Comparison of ENCODE assay signal across 8 cellular contexts in the genomic region with DNA sequence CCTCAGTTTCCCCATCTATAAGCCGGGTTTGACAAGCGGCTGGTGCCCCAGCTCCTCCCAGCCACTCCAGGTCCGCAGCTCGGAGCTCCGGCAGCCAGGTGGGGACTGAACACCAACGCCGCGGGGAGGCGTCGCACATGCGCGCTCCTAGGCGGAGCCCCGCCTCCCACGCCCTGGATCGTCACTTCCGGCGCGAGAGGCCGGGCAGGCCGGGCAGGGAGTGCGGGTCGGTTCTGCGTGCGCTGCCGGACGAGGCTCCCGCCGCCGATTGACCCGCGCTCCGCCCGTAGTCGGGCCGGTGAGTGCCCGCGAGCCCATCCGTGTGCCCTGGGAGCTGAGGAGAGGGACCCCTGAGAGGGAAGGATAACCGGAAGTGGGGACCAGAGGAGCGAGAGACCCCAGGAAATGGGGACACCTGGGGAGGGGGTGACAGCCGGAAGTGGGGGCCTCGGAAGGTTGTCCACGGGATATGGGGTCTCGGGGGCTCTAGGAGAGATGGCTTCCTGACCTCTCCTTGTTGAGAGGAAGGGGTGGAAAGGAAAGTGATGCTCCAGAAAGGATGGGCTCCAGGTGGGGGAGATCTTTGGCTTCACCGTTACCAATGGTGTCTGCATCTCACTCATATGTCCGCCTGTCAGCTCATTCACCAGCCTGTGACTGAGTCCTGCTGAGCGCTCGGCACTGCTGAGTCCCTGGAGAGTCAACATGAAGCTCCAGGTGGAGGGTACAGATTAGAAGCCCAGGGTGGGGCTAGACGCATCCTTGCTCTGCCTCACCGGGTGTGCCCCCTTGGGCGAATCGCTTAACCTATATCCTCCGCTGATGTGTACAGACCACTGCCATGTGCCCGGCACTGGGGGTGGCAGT. TPM values are rescaled to one million over a fixed set of nuclear protein-coding genes. Genes with fewer than 3 reads are reported as not detected.
DNase-seq lines count a peak whose midpoint lies in the region; ATAC-seq and TF ChIP-seq lines count a peak whose summit lies in the region.

A gene with protein sequence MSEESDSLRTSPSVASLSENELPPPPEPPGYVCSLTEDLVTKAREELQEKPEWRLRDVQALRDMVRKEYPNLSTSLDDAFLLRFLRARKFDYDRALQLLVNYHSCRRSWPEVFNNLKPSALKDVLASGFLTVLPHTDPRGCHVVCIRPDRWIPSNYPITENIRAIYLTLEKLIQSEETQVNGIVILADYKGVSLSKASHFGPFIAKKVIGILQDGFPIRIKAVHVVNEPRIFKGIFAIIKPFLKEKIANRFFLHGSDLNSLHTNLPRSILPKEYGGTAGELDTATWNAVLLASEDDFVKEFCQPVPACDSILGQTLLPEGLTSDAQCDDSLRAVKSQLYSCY (plus strand): TSS at position 181 of the 867 bp plus-strand sequence. CDS start 4,126 bp downstream, outside the sequence.

- peak; percentile 98 for TF ChIP-seq POLR2A in esophagus muscularis mucosa (IDR thresholded peaks at IDR 0.05; ENCODE audit: low read depth)

- DNase-seq in DMS53 (lab: John Stamatoyannopoulos, UW) (peak; percentile 98), KBM-7 (peak; percentile 84), esophagus muscularis mucosa (ENCODE audit: extremely low spot score) (peak; percentile 94), myocyte (ENCODE audit: low read depth) (peak; percentile 85)
- peak; percentile 89 for DNase-seq in activated T-cell treated with anti-CD3 and anti-CD28 coated beads, Interleukin-2, amount 50 U/mL, for 4 hours
- DNase-seq in stimulated activated CD8-positive, alpha-beta memory T cell treated with anti-CD3 and anti-CD28 coated beads, Interleukin-7, amount 100 ng/mL, for 4 hours (ENCODE audit: low read depth in 2 of 2) = peak; percentile 73 to 87

- H3K9me3 Mint-ChIP-seq in activated T-cell treated with anti-CD3 and anti-CD28 coated beads, Interleukin-2, amount 50 U/mL, for 4 hours = no peaks in the 10 kb centered on the region

- H3K27ac ChIP-seq in esophagus muscularis mucosa (replicated peaks in 1 of 4) = peak within 1 kb of the TSS; percentile 92 to 96 (median 94)

- H3K9me3 ChIP-seq in esophagus muscularis mucosa = no peaks in the 10 kb centered on the region

- peak; percentile 96 for ATAC-seq in GM21723 (IDR thresholded peaks at IDR 0.05; ENCODE audit: unreplicated experiment)
- peak; percentile 97 to 98 for ATAC-seq in activated T-cell treated with anti-CD3 and anti-CD28 coated beads, Interleukin-2, amount 50 U/mL, for 4 hours

- H3K27me3 ChIP-seq in esophagus muscularis mucosa = no peaks in the 10 kb centered on the region

- no peak for TF ChIP-seq EP300 in esophagus muscularis mucosa (IDR thresholded peaks at IDR 0.05)

- H3K4me3 ChIP-seq in esophagus muscularis mucosa = peak within 1 kb of the TSS; percentile 75 to 87 (median 78)

- peaks cover 12 to 17% (median 14%) of the 10 kb centered on the region in 4 donors for H3K36me3 ChIP-seq in esophagus muscularis mucosa

- H3K4me1 Mint-ChIP-seq in activated T-cell treated with anti-CD3 and anti-CD28 coated beads, Interleukin-2, amount 50 U/mL, for 4 hours (ENCODE audit: low read depth) = peaks cover 25% of the 10 kb centered on the region

- intact Hi-C loops in esophagus muscularis mucosa (cut with DNase I) = loop anchor here (2.0 to 5.0 kb wide), 3 partner anchors 46 to 264 kb away; a partner anchor contains a TSS

- no peaks in the 10 kb centered on the region for H3K27me3 Mint-ChIP-seq in activated T-cell treated with anti-CD3 and anti-CD28 coated beads, Interleukin-2, amount 50 U/mL, for 4 hours (ENCODE audit: low read depth)

- H3K4me1 ChIP-seq in esophagus muscularis mucosa = peaks cover 9 to 23% (median 20%) of the 10 kb centered on the region in 4 donors

- 5% methylated on average over 30 of the region's 55 CpGs for WGBS in esophagus muscularis mucosa

- in situ Hi-C loops in KBM-7 (cut with MboI; ENCODE audit: low pct_unique_long_range_greater_than_20kb, low sequenced_read_pairs) = no loop called here

- H3K36me3 Mint-ChIP-seq in activated T-cell treated with anti-CD3 and anti-CD28 coated beads, Interleukin-2, amount 50 U/mL, for 4 hours (ENCODE audit: insufficient read depth) = peaks cover 3% of the 10 kb centered on the region

- peak within 1 kb of the TSS; percentile 95 for H3K4me3 Mint-ChIP-seq in activated T-cell treated with anti-CD3 and anti-CD28 coated beads, Interleukin-2, amount 50 U/mL, for 4 hours

- peak; percentile 45 to 70 (median 57) for TF ChIP-seq CTCF in esophagus muscularis mucosa (IDR thresholded peaks at IDR 0.05)

TF ChIP-seq in PFSK-1, 5 proteins besides CTCF, POLR2A, EP300 and RAD21:
- peak; percentile 95 for TF ChIP-seq FOXP2 (optimal IDR thresholded peaks at IDR 0.05; ENCODE audit: borderline replicate concordance, extremely low read depth, extremely low read length, insufficient read depth)
- peak; percentile 97 for TF ChIP-seq POLR2AphosphoS5 (IDR thresholded peaks at IDR 0.05; ENCODE audit: low read depth, low read length)
- TF ChIP-seq, protein P1, sequence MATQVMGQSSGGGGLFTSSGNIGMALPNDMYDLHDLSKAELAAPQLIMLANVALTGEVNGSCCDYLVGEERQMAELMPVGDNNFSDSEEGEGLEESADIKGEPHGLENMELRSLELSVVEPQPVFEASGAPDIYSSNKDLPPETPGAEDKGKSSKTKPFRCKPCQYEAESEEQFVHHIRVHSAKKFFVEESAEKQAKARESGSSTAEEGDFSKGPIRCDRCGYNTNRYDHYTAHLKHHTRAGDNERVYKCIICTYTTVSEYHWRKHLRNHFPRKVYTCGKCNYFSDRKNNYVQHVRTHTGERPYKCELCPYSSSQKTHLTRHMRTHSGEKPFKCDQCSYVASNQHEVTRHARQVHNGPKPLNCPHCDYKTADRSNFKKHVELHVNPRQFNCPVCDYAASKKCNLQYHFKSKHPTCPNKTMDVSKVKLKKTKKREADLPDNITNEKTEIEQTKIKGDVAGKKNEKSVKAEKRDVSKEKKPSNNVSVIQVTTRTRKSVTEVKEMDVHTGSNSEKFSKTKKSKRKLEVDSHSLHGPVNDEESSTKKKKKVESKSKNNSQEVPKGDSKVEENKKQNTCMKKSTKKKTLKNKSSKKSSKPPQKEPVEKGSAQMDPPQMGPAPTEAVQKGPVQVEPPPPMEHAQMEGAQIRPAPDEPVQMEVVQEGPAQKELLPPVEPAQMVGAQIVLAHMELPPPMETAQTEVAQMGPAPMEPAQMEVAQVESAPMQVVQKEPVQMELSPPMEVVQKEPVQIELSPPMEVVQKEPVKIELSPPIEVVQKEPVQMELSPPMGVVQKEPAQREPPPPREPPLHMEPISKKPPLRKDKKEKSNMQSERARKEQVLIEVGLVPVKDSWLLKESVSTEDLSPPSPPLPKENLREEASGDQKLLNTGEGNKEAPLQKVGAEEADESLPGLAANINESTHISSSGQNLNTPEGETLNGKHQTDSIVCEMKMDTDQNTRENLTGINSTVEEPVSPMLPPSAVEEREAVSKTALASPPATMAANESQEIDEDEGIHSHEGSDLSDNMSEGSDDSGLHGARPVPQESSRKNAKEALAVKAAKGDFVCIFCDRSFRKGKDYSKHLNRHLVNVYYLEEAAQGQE (IDR thresholded peaks at IDR 0.05; ENCODE audit: insufficient read depth in 1 of 2, low read depth in 2 of 2, low read length in 2 of 2) = no peak
- TF ChIP-seq TAF1 (IDR thresholded peaks at IDR 0.05; ENCODE audit: borderline replicate concordance, insufficient read depth, low read length) = peak; percentile 91; the same call in 1 of the 2 replicates
- no peak for TF ChIP-seq SIN3A (IDR thresholded peaks at IDR 0.05; ENCODE audit: borderline replicate concordance, insufficient read depth, low read length)

RNA-seq across cellular contexts. Expression of the gene that starts here (rescaled TPM):
- polyA plus RNA-seq in PFSK-1 (2012; ENCODE audit: insufficient read length, low read depth) = 3.3 TPM
- total RNA-seq in activated T-cell treated with anti-CD3 and anti-CD28 coated beads, Interleukin-2, amount 50 U/mL, for 4 hours = 10 to 100 TPM; 24.3 to 25.3 (median 25.3) TPM
- total RNA-seq in esophagus muscularis mucosa (10 to 100 TPM in 3 of 4 donors, 1 to 10 TPM in 1; 9.6 to 18.2 (median 13.0) TPM), myocyte (4.8 and 7.2 TPM in 2 replicates)
- 6.1 TPM for polyA plus RNA-seq in myocyte (2012)

Comparison
In these comparisons a context has a peak if more than half of its experiments do, and no peak if none do; other contexts are left out.
1. Peak in every context shown above with its lines: DNase-seq, ATAC-seq, H3K4me3 ChIP-seq and H3K27ac ChIP-seq.